ENCODE assay signal across 8 cellular contexts in genomic region chr17:35088911-35089845, GRCh38. TPM values are rescaled to one million over a fixed set of nuclear protein-coding genes. Genes with fewer than 3 reads are reported as not detected.
DNase-seq lines count a peak whose midpoint lies in the region; ATAC-seq, FAIRE-seq and TF ChIP-seq lines count a peak whose summit lies in the region.

No MANE protein-coding gene starts in this region.

- TF ChIP-seq CTCF in GM12874 (IDR thresholded peaks at IDR 0.05; ENCODE audit: insufficient read depth, low read depth, low read length) (peak; percentile 87), left ventricle myocardium inferior (IDR thresholded peaks at IDR 0.05; ENCODE audit: borderline replicate concordance) (peak; percentile 86), prostate gland (IDR thresholded peaks at IDR 0.05) (peak; percentile 87 to 96 (median 94))

- POLR2A ChIA-PET in T-cell (lab: Charles Lee) = interaction anchor here (0.7 to 1.6 kb wide), 3 partner anchors 25 to 42 kb away, joined by 4 to 9 read pairs (median 6); partner anchors contain the start of gene RFFL (in 1 of the 2)

- H3K27me3 ChIP-seq in left ventricle myocardium inferior (ENCODE audit: low read depth) (no peaks in the 10 kb centered on the region), prostate gland (replicated peaks; ENCODE audit: insufficient read depth) (no peaks in the 10 kb centered on the region)

- peak; percentile 65 for DNase-seq in NCI-H1092 (lab: John Stamatoyannopoulos, UW)
- peak; percentile 73 to 93 (median 85) for DNase-seq in T-cell
- DNase-seq in amniotic epithelial cell (ENCODE audit: low read depth) = peak; percentile 58
- DNase-seq in left ventricle myocardium inferior = peak; percentile 89
- DNase-seq in prostate gland (ENCODE audit: low spot score) = peak; percentile 86
- DNase-seq in urothelium cell line (ENCODE audit: low spot score) = peak; percentile 93

- no peaks in the 10 kb centered on the region for H3K9me3 ChIP-seq in left ventricle myocardium inferior (replicated peaks)
- no peaks in the 10 kb centered on the region for H3K9me3 ChIP-seq in prostate gland

- H3K36me3 ChIP-seq in left ventricle myocardium inferior = no peaks in the 10 kb centered on the region
- H3K36me3 ChIP-seq in prostate gland = no peaks in the 10 kb centered on the region

- peak; percentile 59 for FAIRE-seq in urothelium cell line (lab: Jason Lieb, UNC)

- no peaks in the 10 kb centered on the region for H3K27me3 Mint-ChIP-seq in T-cell

- peaks cover 25% of the 10 kb centered on the region for H3K4me1 ChIP-seq in left ventricle myocardium inferior
- no peaks in the 10 kb centered on the region for H3K4me1 ChIP-seq in prostate gland (replicated peaks)

- peak; percentile 56 for TF ChIP-seq POLR2A in prostate gland (IDR thresholded peaks at IDR 0.05)

- intact Hi-C loops in left ventricle myocardium inferior (cut with micrococcal nuclease) (no loop called here), prostate gland (cut with DNase I) (loop anchor here (2.0 kb wide), 1 partner anchor 128 kb away; the partner anchor contains the start of genes CCT6B and ZNF830)

- peak overlapping the region; percentile 96 for H3K27ac Mint-ChIP-seq in T-cell

- WGBS in prostate gland = 6% methylated on average over 51 of the region's 92 CpGs

- H3K4me3 ChIP-seq in left ventricle myocardium inferior (peak overlapping the region; percentile 91), prostate gland (peak overlapping the region; percentile 89 to 90)

- CTCF ChIA-PET in T-cell (lab: Charles Lee) = interaction anchor here (0.6 to 2.2 kb wide), 16 partner anchors 12 to 499 kb away, joined by 3 to 22 read pairs (median 5); partner anchors contain the start of genes PEX12 (in 1 of the 2), RAD51D (in 1 of the 2) and RFFL (in 1 of the 2)

- H3K4me3 Mint-ChIP-seq in T-cell = peak overlapping the region; percentile 94 to 95 (median 94)

- H3K36me3 Mint-ChIP-seq in T-cell = peaks cover 3% of the 10 kb centered on the region

- H3K27ac ChIP-seq in left ventricle myocardium inferior (replicated peaks) (peak overlapping the region; percentile 86), prostate gland (peak overlapping the region; percentile 95 to 96)

- no peaks in the 10 kb centered on the region for H3K9me3 Mint-ChIP-seq in T-cell

- peaks cover 45 to 54% (median 49%) of the 10 kb centered on the region in 3 donors for H3K4me1 Mint-ChIP-seq in T-cell

- peak; percentile 74 for ATAC-seq in HG02610 (IDR thresholded peaks at IDR 0.05; ENCODE audit: unreplicated experiment)
- ATAC-seq in T-cell (replicated peaks in 1 of 4) = peak; percentile 79 to 87 (median 81)

RNA-seq across cellular contexts. Expression of gene RFFL, which starts 25.7 kb away (rescaled TPM):
- total RNA-seq in T-cell (10 to 100 TPM; 51.3 to 80.2 (median 74.1) TPM), left ventricle myocardium inferior (10.1 TPM), prostate gland (10 to 100 TPM; 46.6 to 51.3 TPM)

RNA-seq across cellular contexts. Expression of gene RAD51D, which starts 30.5 kb away (rescaled TPM):
- total RNA-seq in T-cell (10 to 100 TPM; 14.6 to 29.9 (median 19.0) TPM), left ventricle myocardium inferior (4.6 TPM), prostate gland (10 to 100 TPM in 1 of 2 donors, 1 to 10 TPM in 1; 9.9 to 12.0 TPM)

RNA-seq across cellular contexts. Expression of gene FNDC8, which starts 32.2 kb away (rescaled TPM):
- total RNA-seq in T-cell (not detected), left ventricle myocardium inferior (not detected), prostate gland (1 to 10 TPM in 1 of 2 donors, not detected in 1; 4.6 TPM)

RNA-seq across cellular contexts. Expression of gene NLE1, which starts 52.9 kb away (rescaled TPM):
- total RNA-seq in T-cell = 10 to 100 TPM; 12.3 to 29.1 (median 17.8) TPM
- total RNA-seq in left ventricle myocardium inferior = 4.2 TPM
- total RNA-seq in prostate gland = 10 to 100 TPM; 12.5 to 17.7 TPM

RNA-seq across cellular contexts. Expression of gene UNC45B, which starts 58.4 kb away (rescaled TPM):
- under 1 TPM; 0.13 to 0.50 (median 0.26) TPM for total RNA-seq in T-cell
- total RNA-seq in left ventricle myocardium inferior = 205 TPM
- total RNA-seq in prostate gland = under 1 TPM in 1 of 2 donors, not detected in 1; 0.96 TPM

Comparison
In these comparisons a context has a peak if more than half of its experiments do, and no peak if none do; other contexts are left out.
1. Peak in every context shown above with its lines: DNase-seq, ATAC-seq, H3K4me3 ChIP-seq and H3K27ac ChIP-seq.